In genomic region chr12:14373202-14373601, GRCh38 we compare ENCODE assay signal across 1 cellular context.
TF ChIP-seq lines count a peak whose summit lies in the region.

No MANE protein-coding gene starts in this region.

TF ChIP-seq in GM23338, 12 proteins besides CTCF, POLR2A, EP300 and RAD21 (continued from another document):
- TF ChIP-seq ZNF462 (CRISPR knock-in tag; IDR thresholded peaks at IDR 0.05) (no peak), POLR2AphosphoS5 (IDR thresholded peaks at IDR 0.05; ENCODE audit: low read depth) (no peak), ZNF331 (CRISPR knock-in tag; IDR thresholded peaks at IDR 0.05; ENCODE audit: low read depth) (no peak), NANOG (IDR thresholded peaks at IDR 0.05; ENCODE audit: borderline replicate concordance) (no peak), EZH2phosphoT487 (IDR thresholded peaks at IDR 0.05; ENCODE audit: unreplicated experiment) (no peak)
- TF ChIP-seq, protein P1, sequence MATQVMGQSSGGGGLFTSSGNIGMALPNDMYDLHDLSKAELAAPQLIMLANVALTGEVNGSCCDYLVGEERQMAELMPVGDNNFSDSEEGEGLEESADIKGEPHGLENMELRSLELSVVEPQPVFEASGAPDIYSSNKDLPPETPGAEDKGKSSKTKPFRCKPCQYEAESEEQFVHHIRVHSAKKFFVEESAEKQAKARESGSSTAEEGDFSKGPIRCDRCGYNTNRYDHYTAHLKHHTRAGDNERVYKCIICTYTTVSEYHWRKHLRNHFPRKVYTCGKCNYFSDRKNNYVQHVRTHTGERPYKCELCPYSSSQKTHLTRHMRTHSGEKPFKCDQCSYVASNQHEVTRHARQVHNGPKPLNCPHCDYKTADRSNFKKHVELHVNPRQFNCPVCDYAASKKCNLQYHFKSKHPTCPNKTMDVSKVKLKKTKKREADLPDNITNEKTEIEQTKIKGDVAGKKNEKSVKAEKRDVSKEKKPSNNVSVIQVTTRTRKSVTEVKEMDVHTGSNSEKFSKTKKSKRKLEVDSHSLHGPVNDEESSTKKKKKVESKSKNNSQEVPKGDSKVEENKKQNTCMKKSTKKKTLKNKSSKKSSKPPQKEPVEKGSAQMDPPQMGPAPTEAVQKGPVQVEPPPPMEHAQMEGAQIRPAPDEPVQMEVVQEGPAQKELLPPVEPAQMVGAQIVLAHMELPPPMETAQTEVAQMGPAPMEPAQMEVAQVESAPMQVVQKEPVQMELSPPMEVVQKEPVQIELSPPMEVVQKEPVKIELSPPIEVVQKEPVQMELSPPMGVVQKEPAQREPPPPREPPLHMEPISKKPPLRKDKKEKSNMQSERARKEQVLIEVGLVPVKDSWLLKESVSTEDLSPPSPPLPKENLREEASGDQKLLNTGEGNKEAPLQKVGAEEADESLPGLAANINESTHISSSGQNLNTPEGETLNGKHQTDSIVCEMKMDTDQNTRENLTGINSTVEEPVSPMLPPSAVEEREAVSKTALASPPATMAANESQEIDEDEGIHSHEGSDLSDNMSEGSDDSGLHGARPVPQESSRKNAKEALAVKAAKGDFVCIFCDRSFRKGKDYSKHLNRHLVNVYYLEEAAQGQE (IDR thresholded peaks at IDR 0.05; ENCODE audit: unreplicated experiment), result no peak
